Comparison of ENCODE assay signal across 8 cellular contexts in the genomic region with DNA sequence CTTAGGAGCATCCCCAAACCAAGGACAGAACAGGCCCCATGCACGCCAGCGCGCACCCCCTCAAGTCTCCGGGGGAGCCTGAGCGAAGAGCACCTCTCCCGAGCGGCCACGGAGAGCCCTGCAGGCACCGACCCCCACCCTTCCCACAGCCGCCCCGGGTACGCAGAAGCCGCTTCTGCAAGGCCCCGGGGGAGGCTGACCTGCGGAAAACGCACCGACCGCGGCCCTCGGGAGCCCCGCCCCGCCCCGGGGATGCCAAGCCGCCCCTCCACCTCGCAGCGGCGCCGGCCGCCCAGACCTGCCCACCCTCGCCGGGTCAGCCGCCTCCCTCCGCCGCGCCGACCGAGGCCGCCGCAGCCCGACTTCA. TPM values are rescaled to one million over a fixed set of nuclear protein-coding genes. Genes with fewer than 3 reads are reported as not detected.
A peak's percentile ranks its signal among the peaks of the same experiment; 100 is the strongest.
DNase-seq lines count a peak whose midpoint lies in the region; ATAC-seq, FAIRE-seq and TF ChIP-seq lines count a peak whose summit lies in the region.

No MANE protein-coding gene starts in this region.

- H3K4me3 ChIP-seq in IMR-90 (ENCODE audit: insufficient read depth, low read depth, low read length): peak overlapping the region; percentile 86
- H3K4me3 ChIP-seq in bronchial epithelial cell (ENCODE audit: low read depth, low read length): peak overlapping the region; percentile 81
- peak overlapping the region; percentile 67 to 80 for H3K4me3 ChIP-seq in muscle layer of colon (ENCODE audit: low read depth in 1 of 2, low read length in 2 of 2)

- H2BK5ac ChIP-seq in IMR-90 (ENCODE audit: low read depth, low read length, poor library complexity, severe bottlenecking): peak overlapping the region; percentile 14

- H3K79me1 ChIP-seq in IMR-90 (ENCODE audit: low read depth in 1 of 2, low read length in 2 of 2): peaks cover 23 to 44% of the 10 kb centered on the region in 2 experiments

- peak overlapping the region; percentile 82; the same call in 1 of the 2 replicates for H3K23ac ChIP-seq in IMR-90 (ENCODE audit: low read depth, low read length)

- H3K4me1 ChIP-seq in IMR-90 (ENCODE audit: control insufficient read depth, insufficient read depth, low read length): peaks cover 10% of the 10 kb centered on the region
- peaks cover 14% of the 10 kb centered on the region for H3K4me1 ChIP-seq in muscle layer of colon (ENCODE audit: insufficient read depth, low read length)

- peak overlapping the region; percentile 89 for H2AK9ac ChIP-seq in IMR-90 (replicated peaks; ENCODE audit: low read depth, low read length, poor library complexity)

- POLR2A ChIA-PET in IMR-90 (lab: Charles Lee; ENCODE audit: unreplicated experiment): no interaction called here

- H3K36me3 ChIP-seq in IMR-90 (ENCODE audit: control insufficient read depth, insufficient read depth, low read length) (no peaks in the 10 kb centered on the region), bronchial epithelial cell (ENCODE audit: control insufficient read depth, insufficient read depth, low read length) (no peaks in the 10 kb centered on the region), muscle layer of colon (ENCODE audit: insufficient read depth, low read length) (no peaks in the 10 kb centered on the region)

- H3K27me3 ChIP-seq in IMR-90 (ENCODE audit: control insufficient read depth, insufficient read depth, low read length) (no peaks in the 10 kb centered on the region), bronchial epithelial cell (ENCODE audit: control insufficient read depth, insufficient read depth, low read length) (no peaks in the 10 kb centered on the region), muscle layer of colon (ENCODE audit: control insufficient read depth in 1 of 2, insufficient read depth in 2 of 2, low read length in 2 of 2) (no peaks in the 10 kb centered on the region)

- no peak for TF ChIP-seq POLR2A in IMR-90 (IDR thresholded peaks at IDR 0.05; ENCODE audit: low read depth, low read length)

- peak overlapping the region; percentile 16; the same call in 1 of the 2 replicates for H4K91ac ChIP-seq in IMR-90 (ENCODE audit: insufficient read depth, low read depth, low read length)

- H3K56ac ChIP-seq in IMR-90 (ENCODE audit: extremely low read depth, insufficient read depth, low read length): peak overlapping the region; percentile 68

- H3K14ac ChIP-seq in IMR-90 (replicated peaks; ENCODE audit: low read depth, low read length): peak overlapping the region; percentile 77

- in situ Hi-C loops in IMR-90 (cut with MboI; ENCODE audit: low sequenced_read_pairs): no loop called here

- dilution Hi-C loops in IMR-90 (cut with HindIII; ENCODE audit: low sequenced_read_pairs, unreplicated experiment): no loop called here

- H2BK15ac ChIP-seq in IMR-90 (ENCODE audit: low read depth, low read length): no peak overlapping the region; the same call in 2 of the 3 replicates

- H2AFZ ChIP-seq in IMR-90 (replicated peaks; ENCODE audit: low read length, poor library complexity): peak overlapping the region; percentile 97

- peak overlapping the region; percentile 62 for H4K5ac ChIP-seq in IMR-90 (ENCODE audit: low read depth, low read length)

- no peak overlapping the region for H2BK20ac ChIP-seq in IMR-90 (ENCODE audit: low read depth, low read length)

- DNase-seq in Right ventricle myocardium inferior (ENCODE audit: missing footprints) (no peak), left cardiac atrium (no peak), IMR-90 (no peak), bronchial epithelial cell (ENCODE audit: low read depth) (no peak), activated gamma-delta T cell treated with Interleukin-2 at 50 U/mL for 16 hours (no peak), pons (ENCODE audit: low spot score) (no peak), NCI-H748 treated with DMSO at 0.1 percent for 48 hours (lab: John Stamatoyannopoulos, UW) (no peak)

- no peaks in the 10 kb centered on the region for H4K20me1 ChIP-seq in IMR-90 (ENCODE audit: insufficient read depth, low read length)

- peak overlapping the region; percentile 13 to 71; a peak in 1 of 4 replicates for H4K8ac ChIP-seq in IMR-90 (ENCODE audit: low read depth in 2 of 2, low read length in 2 of 2)

- H3K27ac ChIP-seq in IMR-90 (ENCODE audit: insufficient read depth, low read length) (peak overlapping the region; percentile 67), muscle layer of colon (ENCODE audit: low read depth, low read length) (peak overlapping the region; percentile 66)

- H3K9me1 ChIP-seq in IMR-90 (ENCODE audit: insufficient read depth, low read length): peaks cover 4% of the 10 kb centered on the region

- peak overlapping the region; percentile 99 for H3K4me2 ChIP-seq in IMR-90 (ENCODE audit: low read depth, low read length)

- CTCF ChIA-PET in IMR-90 (lab: Yijun Ruan, JAX): interaction anchor here (0.8 to 1.8 kb wide), 2 partner anchors 9 to 29 kb away, joined by 4 to 6 read pairs; no protein-coding TSS in a partner anchor

- H3K9ac ChIP-seq in IMR-90 (ENCODE audit: low read depth, low read length) (peak overlapping the region; percentile 83), muscle layer of colon (ENCODE audit: low read length) (peak overlapping the region; percentile 41)

- FAIRE-seq in bronchial epithelial cell (lab: Jason Lieb, UNC): no peak

- TF ChIP-seq RAD21 in IMR-90 (IDR thresholded peaks at IDR 0.05; ENCODE audit: low read length): no peak

- no peak for TF ChIP-seq CTCF in IMR-90 (conservative IDR thresholded peaks at IDR 0.05; ENCODE audit: low read depth, low read length)
- no peak for TF ChIP-seq CTCF in bronchial epithelial cell (IDR thresholded peaks at IDR 0.05; ENCODE audit: insufficient read depth, low read length, severe bottlenecking)

- H3K18ac ChIP-seq in IMR-90 (ENCODE audit: low read depth, low read length): peak overlapping the region; percentile 24; the same call in 1 of the 2 replicates

- BruUV-seq in IMR-90 (replicated peaks; lab: Mats Ljungman, UMichigan): no TSS peak

- WGBS in IMR-90 (ENCODE audit: extremely low coverage in 2 of 2, insufficient read length in 1 of 2), 2 experiments: 0% methylated on average over 22 of the region's 40 CpGs; no CpG with 5 or more reads in 1 of the 2 experiments

- intact Hi-C loops in Right ventricle myocardium inferior (cut with DNase I): loop anchor here (2.0 kb wide), 1 partner anchor 60 kb away; a partner anchor contains a TSS
- intact Hi-C loops in left cardiac atrium (cut with DNase I): loop anchor here in 1 of 2 donors (5.0 kb wide), 1 partner anchor 53 kb away; no protein-coding TSS in a partner anchor
- intact Hi-C loops in IMR-90 (cut with micrococcal nuclease): loop anchor here (1.0 to 2.0 kb wide), 2 partner anchors 42 to 60 kb away; a partner anchor contains a TSS

- ATAC-seq in Right ventricle myocardium inferior (peak; percentile 0), left cardiac atrium (no peak), IMR-90 (ENCODE audit: low read depth) (no peak)

- peak overlapping the region; percentile 43; the same call in 1 of the 2 replicates for H2BK120ac ChIP-seq in IMR-90 (ENCODE audit: low read depth, low read length)

- peak overlapping the region; percentile 62; the same call in 1 of the 2 replicates for H2AK5ac ChIP-seq in IMR-90 (ENCODE audit: low read depth, low read length)

- H3K9me3 ChIP-seq in IMR-90 (ENCODE audit: control insufficient read depth, insufficient read depth, low read length) (no peaks in the 10 kb centered on the region), muscle layer of colon (ENCODE audit: low read length) (no peaks in the 10 kb centered on the region)

- H3K4ac ChIP-seq in IMR-90 (ENCODE audit: low read depth, low read length): peak overlapping the region; percentile 67

TF ChIP-seq in IMR-90, 13 proteins besides CTCF, POLR2A, EP300 and RAD21:
- TF ChIP-seq, protein P1, sequence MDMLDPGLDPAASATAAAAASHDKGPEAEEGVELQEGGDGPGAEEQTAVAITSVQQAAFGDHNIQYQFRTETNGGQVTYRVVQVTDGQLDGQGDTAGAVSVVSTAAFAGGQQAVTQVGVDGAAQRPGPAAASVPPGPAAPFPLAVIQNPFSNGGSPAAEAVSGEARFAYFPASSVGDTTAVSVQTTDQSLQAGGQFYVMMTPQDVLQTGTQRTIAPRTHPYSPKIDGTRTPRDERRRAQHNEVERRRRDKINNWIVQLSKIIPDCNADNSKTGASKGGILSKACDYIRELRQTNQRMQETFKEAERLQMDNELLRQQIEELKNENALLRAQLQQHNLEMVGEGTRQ (IDR thresholded peaks at IDR 0.05; ENCODE audit: low read depth, low read length): no peak
- TF ChIP-seq MAZ (IDR thresholded peaks at IDR 0.05; ENCODE audit: borderline replicate concordance, low read depth, low read length) (no peak), RFX5 (IDR thresholded peaks at IDR 0.05; ENCODE audit: low read depth, low read length) (no peak), MXI1 (IDR thresholded peaks at IDR 0.05; ENCODE audit: borderline replicate concordance, low read depth, low read length) (no peak), SMC3 (IDR thresholded peaks at IDR 0.05; ENCODE audit: low read depth, low read length) (no peak), CHD1 (IDR thresholded peaks at IDR 0.05; ENCODE audit: low read depth, low read length) (no peak), CEBPB (IDR thresholded peaks at IDR 0.05; ENCODE audit: low read depth, low read length) (no peak), FOS (IDR thresholded peaks at IDR 0.05; ENCODE audit: low read depth, low read length) (no peak)
- TF ChIP-seq, protein P2, sequence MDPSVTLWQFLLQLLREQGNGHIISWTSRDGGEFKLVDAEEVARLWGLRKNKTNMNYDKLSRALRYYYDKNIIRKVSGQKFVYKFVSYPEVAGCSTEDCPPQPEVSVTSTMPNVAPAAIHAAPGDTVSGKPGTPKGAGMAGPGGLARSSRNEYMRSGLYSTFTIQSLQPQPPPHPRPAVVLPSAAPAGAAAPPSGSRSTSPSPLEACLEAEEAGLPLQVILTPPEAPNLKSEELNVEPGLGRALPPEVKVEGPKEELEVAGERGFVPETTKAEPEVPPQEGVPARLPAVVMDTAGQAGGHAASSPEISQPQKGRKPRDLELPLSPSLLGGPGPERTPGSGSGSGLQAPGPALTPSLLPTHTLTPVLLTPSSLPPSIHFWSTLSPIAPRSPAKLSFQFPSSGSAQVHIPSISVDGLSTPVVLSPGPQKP (IDR thresholded peaks at IDR 0.05; ENCODE audit: borderline replicate concordance, low read depth, low read length): no peak

RNA-seq across cellular contexts. Expression of a gene that starts 0.4 kb away (rescaled TPM):
- total RNA-seq in Right ventricle myocardium inferior (23.2 TPM), left cardiac atrium (10 to 100 TPM; 17.9 to 20.9 TPM), IMR-90 (2012; rRNA removed) (23.1 and 23.8 TPM in 2 replicates), bronchial epithelial cell (26.2 and 31.9 TPM in 2 replicates)
- 15.3 and 18.9 TPM in 2 replicates for polyA plus RNA-seq in IMR-90 (2012; rRNA removed)
- 1.9 and 2.2 TPM in 2 replicates for polyA plus RNA-seq in IMR-90 (2012; cell fraction: cytosol; rRNA removed)
- polyA plus RNA-seq in IMR-90 (2012; cell fraction: nucleus; rRNA removed; ENCODE audit: low replicate concordance): 14.5 and 102 TPM in 2 replicates

RNA-seq across cellular contexts. Expression of a gene that starts 58.7 kb away (rescaled TPM):
- total RNA-seq in Right ventricle myocardium inferior (21.5 TPM), left cardiac atrium (10 to 100 TPM; 21.9 to 28.5 TPM), IMR-90 (2012; rRNA removed) (31.5 and 31.9 TPM in 2 replicates), bronchial epithelial cell (18.7 and 25.2 TPM in 2 replicates)
- 7.1 and 11.1 TPM in 2 replicates for polyA plus RNA-seq in IMR-90 (2012; rRNA removed)
- 1.6 and 2.2 TPM in 2 replicates for polyA plus RNA-seq in IMR-90 (2012; cell fraction: cytosol; rRNA removed)
- polyA plus RNA-seq in IMR-90 (2012; cell fraction: nucleus; rRNA removed; ENCODE audit: low replicate concordance): 2.3 and 9.6 TPM in 2 replicates
